Comparison of ENCODE assay signal across 21 cellular contexts in the genomic region with DNA sequence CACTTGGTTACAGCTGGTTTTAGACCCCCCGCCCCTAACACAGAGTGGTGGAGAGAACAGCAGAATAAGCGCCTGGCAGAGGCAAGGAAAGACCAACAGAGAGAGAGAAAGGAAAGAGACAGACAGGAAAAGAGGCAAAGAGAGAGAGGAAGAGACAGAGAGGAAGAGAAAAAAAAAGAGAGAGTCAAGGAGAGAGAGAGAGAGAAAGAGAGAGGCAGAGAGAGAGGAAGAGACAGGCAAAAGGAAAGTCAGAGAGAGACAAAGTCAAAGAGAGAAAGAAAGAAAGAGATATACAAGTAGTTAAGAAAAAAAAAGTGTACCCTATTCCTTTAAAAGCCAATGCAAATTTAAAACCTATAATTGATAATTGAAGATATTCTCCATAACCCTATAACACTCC. TPM values are rescaled to one million over a fixed set of nuclear protein-coding genes. Genes with fewer than 3 reads are reported as not detected.
"Had no signal": no experiment of that assay in that cellular context is flagged by ENCODE, and none has a peak within 500 bp of the region (broad histone marks: within the 10 kb centered on the region; RNA-seq: fewer than 3 reads in every experiment).

No MANE protein-coding gene starts in this region.

- H3K36me3 Mint-ChIP-seq: activated naive CD4-positive, alpha-beta T cell treated with anti-CD3 and anti-CD28 coated beads, Interleukin-2, amount 10 ng/mL, durations not matched to agents 7 days and 5 days; brain; naive B cell had no signal

- H3K4me3 ChIP-seq: lower lobe of right lung, tibial artery had no signal

- H3K36me3 ChIP-seq: lower lobe of right lung, tibial artery had no signal

- H3K27me3 Mint-ChIP-seq: stimulated activated naive CD8-positive, alpha-beta T cell treated with anti-CD3 and anti-CD28 coated beads, Interleukin-15, Interleukin-2, amounts not matched to agents 100 ng/mL and 50 ng/mL, for 24 hours had no signal

- H3K27me3 ChIP-seq: foreskin keratinocyte had no signal

- FAIRE-seq: kidney had no signal

- H3K4me3 Mint-ChIP-seq: activated naive CD4-positive, alpha-beta T cell treated with anti-CD3 and anti-CD28 coated beads, Interleukin-2, amount 10 ng/mL, durations not matched to agents 7 days and 5 days; brain had no signal

- ATAC-seq: activated T-cell treated with anti-CD3 and anti-CD28 coated beads, Interleukin-2, amount 50 U/mL, for 4 hours; foreskin keratinocyte; lower lobe of right lung had no signal

- DNase-seq: activated CD8-positive, alpha-beta memory T cell treated with anti-CD3 and anti-CD28 coated beads, Interleukin-2, amount 50 U/mL, for 48 hours; activated effector memory CD4-positive, alpha-beta T cell treated with Interleukin-2 at 50 U/mL for 16 hours; activated T-cell treated with anti-CD3 and anti-CD28 coated beads, Interleukin-2, amount 50 U/mL, for 4 hours; aorta; dermis blood vessel endothelial cell; effector CD8-positive, alpha-beta T cell; foreskin keratinocyte; kidney; lower lobe of right lung; naive B cell; stimulated activated CD4-positive, alpha-beta T cell treated with anti-CD3 and anti-CD28 coated beads, Interleukin-2, amount 100 ng/mL, for 48 hours; substantia nigra; tibial artery had no signal

- H3K27ac ChIP-seq: foreskin keratinocyte, lower lobe of right lung, tibial artery had no signal

- H3K4me1 Mint-ChIP-seq: brain had no signal

- H3K9me3 Mint-ChIP-seq: activated CD4-positive, alpha-beta T cell treated with anti-CD3 and anti-CD28 coated beads, Interleukin-2, amount 10 ng/mL, durations not matched to agents 24 days and 14 days; activated naive CD4-positive, alpha-beta T cell treated with anti-CD3 and anti-CD28 coated beads, Interleukin-2, amount 10 ng/mL, durations not matched to agents 7 days and 5 days; activated T-cell treated with anti-CD3 and anti-CD28 coated beads, Interleukin-2, amount 50 U/mL, for 4 hours; stimulated activated naive CD8-positive, alpha-beta T cell treated with anti-CD3 and anti-CD28 coated beads, Interleukin-15, Interleukin-2, amounts not matched to agents 100 ng/mL and 50 ng/mL, for 24 hours had no signal

- H3K9me3 ChIP-seq: lower lobe of right lung, tibial artery had no signal

- H3K27ac Mint-ChIP-seq: activated CD4-positive, alpha-beta T cell treated with anti-CD3 and anti-CD28 coated beads, Interleukin-2, amount 10 ng/mL, durations not matched to agents 24 days and 14 days; brain had no signal

- H3K4me1 ChIP-seq: foreskin keratinocyte, lower lobe of right lung, tibial artery had no signal

RNA-seq across cellular contexts. Expression of a gene that starts 13.0 kb away (rescaled TPM):
- total RNA-seq: cardiac septum, mesenteric fat pad, posterior vena cava, ureter had no signal
